In genomic region chr9:99911600-99911999, GRCh38 we compare ENCODE assay signal across 31 cellular contexts.
"Had no signal": no experiment of that assay in that cellular context is flagged by ENCODE, and none has a peak within 500 bp of the region (broad histone marks: within the 10 kb centered on the region; RNA-seq: fewer than 3 reads in every experiment).

No MANE protein-coding gene starts in this region.

- H3K36me3 ChIP-seq: neural progenitor cell, ovary, uterus had no signal

- H2AFZ ChIP-seq: neural progenitor cell, parathyroid adenoma had no signal

- H3K27me3 ChIP-seq: ovary, spleen, suprapubic skin, testis, tibial artery, transverse colon, upper lobe of right lung, uterus had no signal

- H3K4me1 ChIP-seq: parathyroid adenoma, uterus had no signal

- H3K27me3 Mint-ChIP-seq: progenitor cell of endocrine pancreas; stimulated activated memory B cell treated with anti-CD40 and anti-IgM and Interleukin-4, amounts not matched to agents 10 μg/mL and 1 μg/mL and 100 μg/mL, for 72 hours; stimulated activated naive CD8-positive, alpha-beta T cell treated with anti-CD3 and anti-CD28 coated beads, Interleukin-15, amount 100 ng/mL, for 72 hours; type B pancreatic cell had no signal

- H3K27ac Mint-ChIP-seq: natural killer cell; nephron; neural progenitor cell; progenitor cell of endocrine pancreas; stimulated activated memory B cell treated with anti-CD40 and anti-IgM and Interleukin-4, amounts not matched to agents 10 μg/mL and 1 μg/mL and 100 μg/mL, for 72 hours; stimulated activated naive CD8-positive, alpha-beta T cell treated with anti-CD3 and anti-CD28 coated beads, Interleukin-15, amount 100 ng/mL, for 72 hours; type B pancreatic cell had no signal

- H3K4me3 ChIP-seq: neural progenitor cell, ovary, psoas muscle, skin epidermis, smooth muscle cell, spleen, suprapubic skin, testis, tibial artery, transverse colon, upper lobe of right lung, uterus had no signal

- H3K36me3 Mint-ChIP-seq: natural killer cell had no signal

- H3K27ac ChIP-seq: neural progenitor cell, ovary, parathyroid adenoma, psoas muscle, skin epidermis, spleen, suprapubic skin, testis, tibial artery, transverse colon, upper lobe of right lung, uterus had no signal

- H3K9me3 ChIP-seq: ovary, psoas muscle, spleen, suprapubic skin, testis, tibial artery, transverse colon, upper lobe of right lung, uterus had no signal

- DNase-seq: natural killer cell; occipital lobe; ovary; posterior cingulate gyrus; psoas muscle; right cardiac atrium; spleen; stimulated activated CD4-positive, alpha-beta T cell treated with anti-CD3 and anti-CD28 coated beads, Interleukin-12 subunit alpha, Interleukin-12 subunit beta, amount 100 ng/mL, for 4 hours; stimulated activated CD4-positive, alpha-beta T cell treated with anti-CD3 and anti-CD28 coated beads, Interleukin-1b, Interleukin-23, amount 100 ng/mL, for 48 hours; stimulated activated CD4-positive, alpha-beta T cell treated with anti-CD3 and anti-CD28 coated beads, Interleukin-4, amount 100 ng/mL, for 1 hour; stimulated activated CD4-positive, alpha-beta T cell treated with anti-CD3 and anti-CD28 coated beads, Interleukin-4, amount 100 ng/mL, for 4 hours; stimulated activated CD8-positive, alpha-beta memory T cell treated with anti-CD3 and anti-CD28 coated beads, Interleukin-4, amount 100 ng/mL, for 48 hours; stimulated activated naive CD4-positive, alpha-beta T cell; stimulated activated naive CD8-positive, alpha-beta T cell treated with anti-CD3 and anti-CD28 coated beads, Interleukin-15, amount 100 ng/mL, for 72 hours; stimulated activated naive CD8-positive, alpha-beta T cell treated with anti-CD3 and anti-CD28 coated beads, Interleukin-15, Interleukin-2, amounts not matched to agents 100 U/mL and 50 U/mL, for 24 hours; substantia nigra; testis; tibial artery; transverse colon; upper lobe of right lung; uterus had no signal

- H3K4me3 Mint-ChIP-seq: natural killer cell; nephron; neural progenitor cell; stimulated activated memory B cell treated with anti-CD40 and anti-IgM and Interleukin-4, amounts not matched to agents 10 μg/mL and 1 μg/mL and 100 μg/mL, for 72 hours; stimulated activated naive CD8-positive, alpha-beta T cell treated with anti-CD3 and anti-CD28 coated beads, Interleukin-15, amount 100 ng/mL, for 72 hours; type B pancreatic cell had no signal

- H3K9me3 Mint-ChIP-seq: natural killer cell; nephron; neural progenitor cell; stimulated activated memory B cell treated with anti-CD40 and anti-IgM and Interleukin-4, amounts not matched to agents 10 μg/mL and 1 μg/mL and 100 μg/mL, for 72 hours; stimulated activated naive CD8-positive, alpha-beta T cell treated with anti-CD3 and anti-CD28 coated beads, Interleukin-15, amount 100 ng/mL, for 72 hours; type B pancreatic cell had no signal

- H3K4me2 ChIP-seq: neural progenitor cell, smooth muscle cell had no signal

- H3K9ac ChIP-seq: neural progenitor cell, parathyroid adenoma had no signal

- ATAC-seq: natural killer cell; psoas muscle; right cardiac atrium; sciatic nerve; stimulated activated memory B cell treated with anti-CD40 and anti-IgM and Interleukin-4, amounts not matched to agents 10 μg/mL and 1 μg/mL and 100 μg/mL, for 72 hours; stimulated activated naive CD8-positive, alpha-beta T cell treated with anti-CD3 and anti-CD28 coated beads, Interleukin-15, amount 100 ng/mL, for 72 hours; stimulated activated naive CD8-positive, alpha-beta T cell treated with anti-CD3 and anti-CD28 coated beads, Interleukin-15, Interleukin-2, amounts not matched to agents 100 U/mL and 50 U/mL, for 24 hours; upper lobe of right lung had no signal
